ENCODE assay signal across 9 cellular contexts in the genomic region with DNA sequence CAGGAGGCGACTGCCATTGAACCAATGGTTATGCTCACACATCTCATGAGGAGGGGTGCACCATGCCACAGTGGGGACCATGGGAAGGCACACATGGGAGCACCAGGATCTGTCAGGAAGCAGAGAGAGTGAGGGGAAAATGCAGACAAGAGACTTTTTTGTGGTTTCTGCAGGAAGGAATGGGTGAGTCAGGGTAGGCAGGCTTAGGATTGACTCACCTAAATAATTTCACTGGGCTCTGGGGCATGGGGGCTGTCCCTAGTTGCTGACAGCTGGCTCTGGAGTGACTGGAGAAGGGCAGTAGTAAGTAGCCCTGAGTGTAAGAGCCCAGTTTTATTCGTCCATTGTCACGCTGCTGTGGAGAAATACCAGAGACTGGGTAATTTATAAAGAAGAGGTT.
DNase-seq lines count a peak whose midpoint lies in the region; ATAC-seq and TF ChIP-seq lines count a peak whose summit lies in the region.
"Had no signal": no experiment of that assay in that cellular context is flagged by ENCODE, and none has a peak within 500 bp of the region (broad histone marks: within the 10 kb centered on the region; RNA-seq: fewer than 3 reads in every experiment).

No MANE protein-coding gene starts in this region.

- H3K4me1 ChIP-seq in PC-9 (replicated peaks; ENCODE audit: insufficient read depth) = peaks cover 47% of the 10 kb centered on the region

- intact Hi-C loops in PC-9 (cut with micrococcal nuclease; ENCODE audit: unreplicated experiment) = no loop called here

- no peak overlapping the region for H3K4me3 ChIP-seq in PC-9

- peak overlapping the region; percentile 56 for H3K4me2 ChIP-seq in PC-9

- H3K9me3 ChIP-seq in PC-9 (ENCODE audit: insufficient read depth, low read depth) = no peaks in the 10 kb centered on the region

- H3K9me2 ChIP-seq in PC-9 (ENCODE audit: insufficient read depth) = no peaks in the 10 kb centered on the region

- no peaks in the 10 kb centered on the region for H3K36me3 ChIP-seq in PC-9 (ENCODE audit: low read depth)

- H3K27me3 ChIP-seq in PC-9 (ENCODE audit: insufficient read depth, low read depth) = no peaks in the 10 kb centered on the region

- POLR2A ChIA-PET in PC-9 (lab: Charles Lee; ENCODE audit: unreplicated experiment) = no interaction called here

- TF ChIP-seq CTCF in PC-9 (conservative IDR thresholded peaks at IDR 0.05) = no peak

- H3K27ac ChIP-seq in PC-9 (peak overlapping the region; percentile 48), epithelial cell of prostate (no peak overlapping the region)

- CTCF ChIA-PET in PC-9 (lab: Charles Lee) = no interaction called here

- no TSS peak for BruUV-seq in PC-9 (replicated peaks; lab: Mats Ljungman, UMichigan)

- peak; percentile 72 for DNase-seq in GM03348 (ENCODE audit: low spot score)
- DNase-seq in PC-9 = peak; percentile 46 to 81
- DNase-seq in epithelial cell of prostate (ENCODE audit: low read depth, low spot score) = peak; percentile 29
- DNase-seq in stimulated activated CD4-positive, alpha-beta T cell treated with anti-CD3 and anti-CD28 coated beads, Interleukin-15, amount 100 ng/mL, for 48 hours (ENCODE audit: low read depth in 2 of 2) = peak; percentile 37 to 38
- no peak for DNase-seq in effector CD4-positive, alpha-beta T cell
- DNase-seq in epidermal melanocyte (ENCODE audit: insufficient read length, low spot score) = no peak
- DNase-seq: activated CD4-positive, CD25-positive, alpha-beta regulatory T cell; NCI-H510A had no signal

- peaks cover 23% of the 10 kb centered on the region for H3F3A ChIP-seq in PC-9 (ENCODE audit: insufficient read depth, low read depth)

- no peak overlapping the region for H2AFZ ChIP-seq in PC-9

- no peak for ATAC-seq in HG02970 (IDR thresholded peaks at IDR 0.05; ENCODE audit: low FRiP score, unreplicated experiment)

- H4K20me1 ChIP-seq in PC-9 (ENCODE audit: insufficient read depth) = no peaks in the 10 kb centered on the region

- H3K79me2 ChIP-seq in PC-9 (ENCODE audit: low read depth) = no peaks in the 10 kb centered on the region

Comparison
In these comparisons a context has a peak if more than half of its experiments do, and no peak if none do; other contexts are left out.
1. DNase-seq: peak in GM03348 (single experiment), PC-9 (2 of 2), epithelial cell of prostate (single experiment) and stimulated activated CD4-positive, alpha-beta T cell treated with anti-CD3 and anti-CD28 coated beads, Interleukin-15, amount 100 ng/mL, for 48 hours (2 of 2); none in effector CD4-positive, alpha-beta T cell (single experiment) and epidermal melanocyte (single experiment).